Comparison of ENCODE assay signal across 7 cellular contexts in genomic region chr22:28678778-28679610, GRCh38. TPM values are rescaled to one million over a fixed set of nuclear protein-coding genes. Genes with fewer than 3 reads are reported as not detected.
DNase-seq lines count a peak whose midpoint lies in the region; ATAC-seq and TF ChIP-seq lines count a peak whose summit lies in the region.
"Not testable (repeated sequence)": the region's sequence is repeated elsewhere in the genome, so short reads cannot be mapped to it uniquely, and the experiment has no call there.

No MANE protein-coding gene starts in this region.

- not testable (repeated sequence) for H3K4me1 ChIP-seq in cardiac muscle cell (ENCODE audit: low read depth); mesodermal cell (ENCODE audit: control insufficient read depth, insufficient read depth, low read length, poor library complexity, severe bottlenecking)

- intact Hi-C loops in sciatic nerve (cut with DNase I) = not testable (repeated sequence)

- H3K4me1 Mint-ChIP-seq in activated CD4-positive, alpha-beta memory T cell treated with anti-CD3 and anti-CD28 coated beads, Interleukin-2, amount 10 ng/mL, durations not matched to agents 7 days and 5 days = peaks cover 21% of the 10 kb centered on the region

- H3K9me3 ChIP-seq in cardiac muscle cell (ENCODE audit: low read depth); mesodermal cell (ENCODE audit: control insufficient read depth, low read length): not testable (repeated sequence)

- POLR2A ChIA-PET in activated CD4-positive, alpha-beta memory T cell treated with anti-CD3 and anti-CD28 coated beads, Interleukin-2, amount 10 ng/mL, durations not matched to agents 7 days and 5 days (lab: Charles Lee) = not testable (repeated sequence)

- H3K36me3 ChIP-seq in cardiac muscle cell; mesodermal cell (ENCODE audit: control insufficient read depth, insufficient read depth, low read length): not testable (repeated sequence)

- H3K27me3 Mint-ChIP-seq in activated CD4-positive, alpha-beta memory T cell treated with anti-CD3 and anti-CD28 coated beads, Interleukin-2, amount 10 ng/mL, durations not matched to agents 7 days and 5 days = peaks cover 68% of the 10 kb centered on the region

- TF ChIP-seq CTCF in cardiac fibroblast (IDR thresholded peaks at IDR 0.05; ENCODE audit: low read depth, low read length); cardiac muscle cell (IDR thresholded peaks at IDR 0.05; ENCODE audit: low read depth, low read length): not testable (repeated sequence)

- peak; percentile 26 for DNase-seq in GM03348 (ENCODE audit: low spot score)
- peak; percentile 60 for DNase-seq in NCI-H2227 (lab: John Stamatoyannopoulos, UW; ENCODE audit: unreplicated experiment)
- not testable (repeated sequence) for DNase-seq in activated CD4-positive, alpha-beta memory T cell treated with anti-CD3 and anti-CD28 coated beads, Interleukin-2, amount 10 ng/mL, durations not matched to agents 7 days and 5 days; cardiac muscle cell (ENCODE audit: low read depth in 1 of 2, low spot score in 1 of 2)
- peak; percentile 13 to 25 for DNase-seq in cardiac fibroblast (ENCODE audit: low read depth in 2 of 2)
- peak; percentile 63 for DNase-seq in sciatic nerve (ENCODE audit: low spot score)

- H3K4me3 ChIP-seq in cardiac fibroblast (replicated peaks in 1 of 2; ENCODE audit: low read depth in 2 of 2, low read length in 2 of 2) (peak overlapping the region; percentile 66 to 83), cardiac muscle cell (peak overlapping the region; percentile 90), mesodermal cell (ENCODE audit: extremely low read depth, insufficient read depth, low read length, poor library complexity, severe bottlenecking) (peak overlapping the region; percentile 63)

- not testable (repeated sequence) for H3K27ac Mint-ChIP-seq in activated CD4-positive, alpha-beta memory T cell treated with anti-CD3 and anti-CD28 coated beads, Interleukin-2, amount 10 ng/mL, durations not matched to agents 7 days and 5 days

- H3K27me3 ChIP-seq in cardiac muscle cell = not testable (repeated sequence)

- 17 to 18% methylated on average over 22 to 40 of the region's 58 CpGs for WGBS in mesodermal cell (ENCODE audit: insufficient coverage in 2 of 2), 2 experiments

- not testable (repeated sequence) for ATAC-seq in sciatic nerve

- H3K36me3 Mint-ChIP-seq in activated CD4-positive, alpha-beta memory T cell treated with anti-CD3 and anti-CD28 coated beads, Interleukin-2, amount 10 ng/mL, durations not matched to agents 7 days and 5 days (ENCODE audit: low read depth) = not testable (repeated sequence)

- H3K27ac ChIP-seq in cardiac muscle cell (peak overlapping the region; percentile 52), mesodermal cell (ENCODE audit: low read depth, low read length, severe bottlenecking) (peak overlapping the region; percentile 29)

- CTCF ChIA-PET in activated CD4-positive, alpha-beta memory T cell treated with anti-CD3 and anti-CD28 coated beads, Interleukin-2, amount 10 ng/mL, durations not matched to agents 7 days and 5 days (lab: Charles Lee) = not testable (repeated sequence)

- H3K9me3 Mint-ChIP-seq in activated CD4-positive, alpha-beta memory T cell treated with anti-CD3 and anti-CD28 coated beads, Interleukin-2, amount 10 ng/mL, durations not matched to agents 7 days and 5 days = not testable (repeated sequence)

- H3K4me3 Mint-ChIP-seq in activated CD4-positive, alpha-beta memory T cell treated with anti-CD3 and anti-CD28 coated beads, Interleukin-2, amount 10 ng/mL, durations not matched to agents 7 days and 5 days = peak overlapping the region; percentile 44

RNA-seq across cellular contexts. Expression of gene TTC28, which starts 0.6 kb away (rescaled TPM):
- 1 to 10 TPM in 1 of 2 experiments, under 1 TPM in 1; 0.93 to 1.4 TPM for total RNA-seq in activated CD4-positive, alpha-beta memory T cell treated with anti-CD3 and anti-CD28 coated beads, Interleukin-2, amount 10 ng/mL, durations not matched to agents 7 days and 5 days
- total RNA-seq in cardiac muscle cell (57.5 and 109 TPM in 2 replicates), sciatic nerve (58.4 TPM)
- 27.3 and 35.2 TPM in 2 replicates for polyA plus RNA-seq in cardiac muscle cell
- polyA plus RNA-seq in mesodermal cell (2013, experiment 1 of 2) = 23.0 TPM
- polyA plus RNA-seq in mesodermal cell (2013, experiment 2 of 2) = 16.9 TPM

Comparison
In these comparisons a context has a peak if more than half of its experiments do, and no peak if none do; other contexts are left out.
1. RNA of gene TTC28, which starts 0.6 kb away (total RNA-seq): 57.5 to 109 TPM in cardiac muscle cell and 58.4 TPM in sciatic nerve (single experiment); 0.93 to 1.4 TPM in activated CD4-positive, alpha-beta memory T cell treated with anti-CD3 and anti-CD28 coated beads, Interleukin-2, amount 10 ng/mL, durations not matched to agents 7 days and 5 days; every median in the first group is over 10 times any median in the second.
2. Peak in every context shown above with its lines, with median percentiles within 50 percentile points of each other: H3K4me3 ChIP-seq.